Comparison of ENCODE assay signal across 8 cellular contexts in the genomic region with DNA sequence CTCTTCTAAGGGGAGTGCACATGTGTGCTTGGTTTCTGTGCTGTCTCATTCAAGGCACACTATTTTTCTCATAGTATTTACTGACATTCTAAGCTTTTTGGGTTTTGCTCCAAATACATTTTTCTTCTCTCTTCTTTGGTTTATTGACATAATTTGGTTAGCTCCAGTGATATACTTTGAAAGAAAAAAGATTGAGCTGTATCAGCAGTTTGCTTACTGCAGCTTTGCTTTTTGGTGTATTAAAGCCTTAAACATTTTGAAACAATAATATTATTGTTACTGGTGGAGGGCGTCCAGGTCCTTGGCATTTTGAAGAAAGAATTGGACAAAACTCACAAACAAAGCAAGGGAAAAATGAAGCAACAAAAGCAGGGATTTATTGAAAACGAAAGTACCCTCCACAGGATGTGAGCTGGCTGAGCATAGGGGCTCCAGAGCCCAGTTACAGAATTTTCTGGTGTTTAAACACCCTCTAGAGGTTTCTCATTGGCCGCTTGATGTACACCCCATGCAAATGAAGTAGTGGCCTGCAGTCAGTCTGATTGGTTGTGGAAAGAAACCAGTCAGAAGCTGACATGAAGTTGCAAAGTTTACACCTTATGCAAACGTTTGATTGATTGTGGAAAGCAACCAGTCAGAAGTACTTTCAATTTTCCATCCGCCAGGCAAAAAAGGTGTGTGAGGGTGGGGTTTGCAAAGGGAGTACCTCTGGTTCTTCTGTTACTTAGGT.
DNase-seq lines count a peak whose midpoint lies in the region; ATAC-seq, FAIRE-seq and TF ChIP-seq lines count a peak whose summit lies in the region.

No MANE protein-coding gene starts in this region.

- H3K9me2 ChIP-seq in Karpas-422 (replicated peaks; ENCODE audit: insufficient read depth, low read length), result no peaks in the 10 kb centered on the region

- H3K9ac ChIP-seq in Karpas-422 (ENCODE audit: low read length) (no peak overlapping the region), K562 (ENCODE audit: insufficient read depth in 1 of 2, low read depth in 2 of 2, low read length in 2 of 2) (no peak overlapping the region), keratinocyte (ENCODE audit: control insufficient read depth, extremely low read depth, insufficient read depth, low read length) (no peak overlapping the region)

- intact Hi-C loops in K562 (cut with micrococcal nuclease), result no loop called here

- H3K27ac ChIP-seq in Karpas-422 (ENCODE audit: low read length), result no peak overlapping the region
- no peak overlapping the region for H3K27ac ChIP-seq in K562 (ENCODE audit: extremely low read depth, low read depth, low read length)
- no peak overlapping the region for H3K27ac ChIP-seq in keratinocyte (ENCODE audit: control insufficient read depth, insufficient read depth, low read length)

- peak overlapping the region; percentile 8 for H3K4me3 ChIP-seq in AG09309 (ENCODE audit: control insufficient read depth, low read depth, low read length)
- H3K4me3 ChIP-seq in Karpas-422 (ENCODE audit: low read length), result no peak overlapping the region
- H3K4me3 ChIP-seq in K562, result no peak overlapping the region
- no peak overlapping the region for H3K4me3 ChIP-seq in keratinocyte (ENCODE audit: control insufficient read depth in 2 of 3, extremely low read depth in 1 of 3, insufficient read depth in 2 of 3, low read depth in 1 of 3, low read length in 3 of 3)

- peak; percentile 80 for FAIRE-seq in K562 (lab: Jason Lieb, UNC)
- FAIRE-seq in keratinocyte (lab: Jason Lieb, UNC), result peak; percentile 81

- dilution Hi-C loops in keratinocyte (cut with MboI; ENCODE audit: extremely low pct_ligation_motif_present, low sequenced_read_pairs), result no loop called here

- H3K36me3 ChIP-seq in Karpas-422 (ENCODE audit: insufficient read depth, low read length), result no peaks in the 10 kb centered on the region
- no peaks in the 10 kb centered on the region for H3K36me3 ChIP-seq in K562 (ENCODE audit: control insufficient read depth, insufficient read depth, low read length)
- no peaks in the 10 kb centered on the region for H3K36me3 ChIP-seq in keratinocyte (ENCODE audit: control insufficient read depth in 2 of 2, extremely low read depth in 1 of 2, insufficient read depth in 2 of 2, low read length in 2 of 2)

- H3K27me3 ChIP-seq in Karpas-422 (ENCODE audit: low read length) (no peaks in the 10 kb centered on the region), K562 (ENCODE audit: control insufficient read depth in 2 of 2, insufficient read depth in 2 of 2, low read length in 2 of 2) (peaks cover 5 to 17% of the 10 kb centered on the region in 2 experiments; a peak in 4 of 5 replicates), keratinocyte (ENCODE audit: control insufficient read depth, extremely low read depth, insufficient read depth, low read length) (no peaks in the 10 kb centered on the region)

- DNase-seq in AG09309 (ENCODE audit: low read depth), result peak; percentile 52
- DNase-seq in Karpas-422, result peak; percentile 46
- peak in 2 of 4 experiments; percentile 34 to 37 for DNase-seq in K562 (ENCODE audit: extremely low read depth in 1 of 4, low spot score in 3 of 4)
- no peak for DNase-seq in keratinocyte (ENCODE audit: low read depth, low spot score)
- no peak for DNase-seq in NCI-H446 treated with DMSO at 0.1 percent for 48 hours (lab: John Stamatoyannopoulos, UW)
- DNase-seq in activated gamma-delta T cell (lab: John Stamatoyannopoulos, UW), result no peak
- no peak for DNase-seq in NCI-H2029 (lab: John Stamatoyannopoulos, UW)

- no peak for TF ChIP-seq EP300 in K562 (IDR thresholded peaks at IDR 0.05; ENCODE audit: low read length)

- H3K4me1 ChIP-seq in Karpas-422 (ENCODE audit: low read length) (no peaks in the 10 kb centered on the region), K562 (replicated peaks in 1 of 2; ENCODE audit: control insufficient read depth in 2 of 2, insufficient read depth in 2 of 2, low read length in 2 of 2) (no peaks in the 10 kb centered on the region), keratinocyte (ENCODE audit: control insufficient read depth, extremely low read depth, insufficient read depth, low read length) (no peaks in the 10 kb centered on the region)

- H3K4me2 ChIP-seq in Karpas-422 (ENCODE audit: low read depth, low read length, poor library complexity, severe bottlenecking), result no peak overlapping the region
- H3K4me2 ChIP-seq in K562 (ENCODE audit: insufficient read depth, low read length), result no peak overlapping the region
- H3K4me2 ChIP-seq in keratinocyte (ENCODE audit: control insufficient read depth, extremely low read depth, insufficient read depth, low read depth, low read length), result peak overlapping the region; percentile 39

- H3K79me2 ChIP-seq in Karpas-422 (ENCODE audit: low read length) (no peaks in the 10 kb centered on the region), K562 (ENCODE audit: control insufficient read depth, insufficient read depth, low read length) (no peaks in the 10 kb centered on the region), keratinocyte (ENCODE audit: control insufficient read depth, insufficient read depth, low read length) (no peaks in the 10 kb centered on the region)

- H3K9me1 ChIP-seq in K562 (ENCODE audit: control insufficient read depth, insufficient read depth, low read length) (no peaks in the 10 kb centered on the region), keratinocyte (ENCODE audit: control insufficient read depth, extremely low read depth, insufficient read depth, low read length) (no peaks in the 10 kb centered on the region)

- WGBS in K562 (ENCODE audit: insufficient coverage, low coverage, missing lambda C conversion rate), result 0% methylated on average over 5 of the region's 5 CpGs

- ATAC-seq in K562 (peak; percentile 90), GM21619 (IDR thresholded peaks at IDR 0.05; ENCODE audit: unreplicated experiment) (no peak)

- no TSS peak for BruUV-seq in K562 (replicated peaks; lab: Mats Ljungman, UMichigan)

- H4K20me1 ChIP-seq in Karpas-422 (ENCODE audit: insufficient read depth, low read depth, low read length) (no peaks in the 10 kb centered on the region), K562 (replicated peaks; ENCODE audit: control insufficient read depth, insufficient read depth, low read length) (no peaks in the 10 kb centered on the region), keratinocyte (ENCODE audit: control insufficient read depth, extremely low read depth, insufficient read depth, low read length) (no peaks in the 10 kb centered on the region)

- no peaks in the 10 kb centered on the region for H3K9me3 ChIP-seq in Karpas-422 (ENCODE audit: low read length)
- H3K9me3 ChIP-seq in K562 (replicated peaks; ENCODE audit: control insufficient read depth, insufficient read depth, low read depth, low read length), result no peaks in the 10 kb centered on the region
- H3K9me3 ChIP-seq in keratinocyte (ENCODE audit: control insufficient read depth, low read depth, low read length), result no peaks in the 10 kb centered on the region

- TF ChIP-seq POLR2A in K562 (conservative IDR thresholded peaks at IDR 0.05), result no peak

- no peak for TF ChIP-seq CTCF in AG09309 (IDR thresholded peaks at IDR 0.05; ENCODE audit: control insufficient read depth, insufficient read depth, low read depth, low read length, missing control alignments)
- TF ChIP-seq CTCF in K562 (IDR thresholded peaks at IDR 0.05 in 2 of 3, conservative IDR thresholded peaks at IDR 0.05 in 1 of 3; ENCODE audit: insufficient read depth in 2 of 3, low read depth in 1 of 3, low read length in 3 of 3), result peak in 1 of 3 experiments; percentile 9; a peak in 1 of 6 replicates
- TF ChIP-seq CTCF in keratinocyte (optimal IDR thresholded peaks at IDR 0.05 in 1 of 3, IDR thresholded peaks at IDR 0.05 in 1 of 3, conservative IDR thresholded peaks at IDR 0.05 in 1 of 3; ENCODE audit: extremely low read depth in 1 of 3, insufficient read depth in 2 of 3, low read length in 3 of 3), result no peak

- in situ Hi-C loops in K562 (cut with MboI), result no loop called here

- no peak overlapping the region for H2AFZ ChIP-seq in Karpas-422 (ENCODE audit: low read length)
- no peak overlapping the region for H2AFZ ChIP-seq in K562 (ENCODE audit: low read depth, low read length)
- peak overlapping the region; percentile 59 for H2AFZ ChIP-seq in keratinocyte (ENCODE audit: control insufficient read depth, low read length)

- TF ChIP-seq RAD21 in K562 (CRISPR knock-in tag; conservative IDR thresholded peaks at IDR 0.05 in 1 of 2, IDR thresholded peaks at IDR 0.05 in 1 of 2), result peak in 1 of 2 experiments; percentile 20; a peak in 1 of 4 replicates

- POLR2A ChIA-PET in K562 (lab: Yijun Ruan, JAX), result interaction anchor here (1.4 kb wide), 1 partner anchor 35 kb away, joined by 4 read pairs; no protein-coding TSS in a partner anchor

- CTCF ChIA-PET in K562 (lab: Yijun Ruan, JAX; ENCODE audit: low intra/inter-chr PET ratio), result no interaction called here

TF ChIP-seq in K562, 482 proteins besides CTCF, POLR2A, EP300 and RAD21 (continues in another document):
- TF ChIP-seq ZNF79 (CRISPR knock-in tag; IDR thresholded peaks at IDR 0.05; ENCODE audit: low read depth), result no peak
- TF ChIP-seq, protein P1, sequence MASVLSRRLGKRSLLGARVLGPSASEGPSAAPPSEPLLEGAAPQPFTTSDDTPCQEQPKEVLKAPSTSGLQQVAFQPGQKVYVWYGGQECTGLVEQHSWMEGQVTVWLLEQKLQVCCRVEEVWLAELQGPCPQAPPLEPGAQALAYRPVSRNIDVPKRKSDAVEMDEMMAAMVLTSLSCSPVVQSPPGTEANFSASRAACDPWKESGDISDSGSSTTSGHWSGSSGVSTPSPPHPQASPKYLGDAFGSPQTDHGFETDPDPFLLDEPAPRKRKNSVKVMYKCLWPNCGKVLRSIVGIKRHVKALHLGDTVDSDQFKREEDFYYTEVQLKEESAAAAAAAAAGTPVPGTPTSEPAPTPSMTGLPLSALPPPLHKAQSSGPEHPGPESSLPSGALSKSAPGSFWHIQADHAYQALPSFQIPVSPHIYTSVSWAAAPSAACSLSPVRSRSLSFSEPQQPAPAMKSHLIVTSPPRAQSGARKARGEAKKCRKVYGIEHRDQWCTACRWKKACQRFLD (CRISPR knock-in tag; IDR thresholded peaks at IDR 0.05), result no peak
- no peak for TF ChIP-seq RBM34 (IDR thresholded peaks at IDR 0.05; ENCODE audit: borderline replicate concordance, insufficient read depth, low read length)
- TF ChIP-seq NR2C1 (IDR thresholded peaks at IDR 0.05), result no peak
- TF ChIP-seq NR2C1 (tag; IDR thresholded peaks at IDR 0.05), result no peak
- no peak for TF ChIP-seq BRF2 (IDR thresholded peaks at IDR 0.05; ENCODE audit: borderline replicate concordance, insufficient read depth, insufficient read length)

Comparison
In these comparisons a context has a peak if more than half of its experiments do, and no peak if none do; other contexts are left out.
1. DNase-seq: peak in AG09309 (single experiment) and Karpas-422 (single experiment); none in keratinocyte (single experiment), NCI-H446 treated with DMSO at 0.1 percent for 48 hours (single experiment), activated gamma-delta T cell (single experiment) and NCI-H2029 (single experiment).